8 cellular contexts compared by ENCODE assay signal in the genomic region with DNA sequence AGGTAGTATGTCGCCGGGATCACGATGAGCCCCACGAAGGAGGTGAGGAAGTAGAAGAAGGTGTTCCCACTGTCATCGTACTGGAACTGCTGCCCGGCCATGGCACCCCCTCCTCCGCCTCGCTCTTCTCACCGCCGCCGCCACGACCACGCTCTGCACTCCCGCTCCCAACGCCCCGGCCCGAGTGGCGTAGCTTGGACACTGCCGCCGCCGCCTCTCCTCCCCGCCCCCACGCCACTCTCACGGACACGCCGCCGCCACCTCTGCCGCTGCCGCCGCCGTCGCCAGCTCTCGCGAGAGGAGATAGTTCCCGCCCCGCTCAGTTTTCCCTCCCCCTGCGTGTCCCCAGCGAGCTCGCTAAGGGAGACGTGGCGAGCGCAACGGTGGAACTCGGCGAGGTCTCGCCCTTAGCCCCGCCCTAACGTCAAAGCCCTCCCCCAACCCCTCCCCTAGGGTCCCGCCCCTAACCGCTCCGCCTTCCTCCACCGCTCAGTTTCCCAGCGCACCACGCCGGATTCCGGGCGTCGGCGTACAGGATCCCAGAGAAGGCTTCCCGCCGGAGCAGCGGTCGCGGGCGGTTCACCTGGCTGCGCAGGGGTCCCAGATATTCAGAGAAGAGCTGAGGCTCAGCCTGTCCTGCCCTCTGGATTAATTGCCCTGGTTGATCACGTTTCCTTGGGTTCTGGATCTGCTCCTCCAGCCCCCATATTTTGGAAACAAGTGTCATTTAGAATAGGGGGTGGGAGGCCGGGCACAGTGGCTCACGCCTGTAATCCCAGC. TPM values are rescaled to one million over a fixed set of nuclear protein-coding genes. Genes with fewer than 3 reads are reported as not detected.
DNase-seq lines count a peak whose midpoint lies in the region; ATAC-seq and TF ChIP-seq lines count a peak whose summit lies in the region.

A gene with protein sequence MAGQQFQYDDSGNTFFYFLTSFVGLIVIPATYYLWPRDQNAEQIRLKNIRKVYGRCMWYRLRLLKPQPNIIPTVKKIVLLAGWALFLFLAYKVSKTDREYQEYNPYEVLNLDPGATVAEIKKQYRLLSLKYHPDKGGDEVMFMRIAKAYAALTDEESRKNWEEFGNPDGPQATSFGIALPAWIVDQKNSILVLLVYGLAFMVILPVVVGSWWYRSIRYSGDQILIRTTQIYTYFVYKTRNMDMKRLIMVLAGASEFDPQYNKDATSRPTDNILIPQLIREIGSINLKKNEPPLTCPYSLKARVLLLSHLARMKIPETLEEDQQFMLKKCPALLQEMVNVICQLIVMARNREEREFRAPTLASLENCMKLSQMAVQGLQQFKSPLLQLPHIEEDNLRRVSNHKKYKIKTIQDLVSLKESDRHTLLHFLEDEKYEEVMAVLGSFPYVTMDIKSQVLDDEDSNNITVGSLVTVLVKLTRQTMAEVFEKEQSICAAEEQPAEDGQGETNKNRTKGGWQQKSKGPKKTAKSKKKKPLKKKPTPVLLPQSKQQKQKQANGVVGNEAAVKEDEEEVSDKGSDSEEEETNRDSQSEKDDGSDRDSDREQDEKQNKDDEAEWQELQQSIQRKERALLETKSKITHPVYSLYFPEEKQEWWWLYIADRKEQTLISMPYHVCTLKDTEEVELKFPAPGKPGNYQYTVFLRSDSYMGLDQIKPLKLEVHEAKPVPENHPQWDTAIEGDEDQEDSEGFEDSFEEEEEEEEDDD (minus strand): TSS at position 300 of the 780 bp plus-strand sequence. CDS start 199 bp downstream, at position 101.

- H3K27me3 Mint-ChIP-seq in T-helper 17 cell, result no peaks in the 10 kb centered on the region

- peaks cover 7% of the 10 kb centered on the region for H3K36me3 Mint-ChIP-seq in T-helper 17 cell (ENCODE audit: low read depth)

- ATAC-seq in GM18499 (IDR thresholded peaks at IDR 0.05; ENCODE audit: insufficient read depth, unreplicated experiment) (peak; percentile 78), HG02938 (IDR thresholded peaks at IDR 0.05; ENCODE audit: unreplicated experiment) (peak; percentile 91), T-helper 17 cell (peak; percentile 98), psoas muscle (peak; percentile 98 to 99 (median 99))

- H3K9me3 ChIP-seq in T-helper 17 cell (ENCODE audit: control insufficient read depth, low read length, poor library complexity, severe bottlenecking) (no peaks in the 10 kb centered on the region), left ventricle myocardium inferior (replicated peaks) (no peaks in the 10 kb centered on the region), psoas muscle (no peaks in the 10 kb centered on the region)

- H3K27ac Mint-ChIP-seq in T-helper 17 cell, result peak within 1 kb of the TSS; percentile 99

- intact Hi-C loops in left ventricle myocardium inferior (cut with micrococcal nuclease), result no loop called here
- intact Hi-C loops in psoas muscle (cut with DNase I), result no loop called here

- H3K4me1 ChIP-seq in left ventricle myocardium inferior (peaks cover 46% of the 10 kb centered on the region), psoas muscle (peaks cover 25% of the 10 kb centered on the region), urinary bladder (ENCODE audit: insufficient read depth) (no peaks in the 10 kb centered on the region)

- peak within 1 kb of the TSS; percentile 100 for H3K4me3 Mint-ChIP-seq in T-helper 17 cell

- TF ChIP-seq CTCF in left ventricle myocardium inferior (IDR thresholded peaks at IDR 0.05; ENCODE audit: borderline replicate concordance) (no peak), psoas muscle (IDR thresholded peaks at IDR 0.05) (no peak)

- H3K36me3 ChIP-seq in left ventricle myocardium inferior, result no peaks in the 10 kb centered on the region
- no peaks in the 10 kb centered on the region for H3K36me3 ChIP-seq in psoas muscle (ENCODE audit: insufficient read depth in 1 of 2, low read depth in 1 of 2)
- no peaks in the 10 kb centered on the region for H3K36me3 ChIP-seq in urinary bladder (ENCODE audit: insufficient read depth)

- H3K4me3 ChIP-seq in left ventricle myocardium inferior, result peak within 1 kb of the TSS; percentile 88
- peak within 1 kb of the TSS; percentile 96 for H3K4me3 ChIP-seq in psoas muscle
- peak within 1 kb of the TSS; percentile 89 for H3K4me3 ChIP-seq in urinary bladder (ENCODE audit: low read depth, low read length)

- no peaks in the 10 kb centered on the region for H3K27me3 ChIP-seq in left ventricle myocardium inferior (ENCODE audit: low read depth)
- no peaks in the 10 kb centered on the region for H3K27me3 ChIP-seq in psoas muscle (ENCODE audit: insufficient read depth in 3 of 3, low read length in 2 of 3)

- H3K27ac ChIP-seq in left ventricle myocardium inferior (replicated peaks) (peak within 1 kb of the TSS; percentile 95), psoas muscle (peak within 1 kb of the TSS; percentile 94), urinary bladder (ENCODE audit: low read depth) (peak within 1 kb of the TSS; percentile 69)

- DNase-seq in NCI-H187 (lab: John Stamatoyannopoulos, UW) (peak; percentile 88 to 92), T-helper 17 cell (peak; percentile 93 to 97 (median 96)), amygdala (lab: John Stamatoyannopoulos, UW) (peak; percentile 49 to 98 (median 95)), left ventricle myocardium inferior (peak; percentile 97), psoas muscle (peak; percentile 97 to 99)

- H3K4me1 Mint-ChIP-seq in T-helper 17 cell, result peaks cover 20% of the 10 kb centered on the region

- WGBS in psoas muscle, 3 donors, result 0 to 1% (median 1%) methylated on average over 44 to 69 of the region's 69 CpGs
- WGBS in urinary bladder, result under 1% methylated on average over 69 of the region's 69 CpGs

RNA-seq across cellular contexts. Expression of the gene that starts here (rescaled TPM):
- total RNA-seq in T-helper 17 cell (10 to 100 TPM; 76.6 to 86.7 TPM), left ventricle myocardium inferior (55.0 TPM), psoas muscle (10 to 100 TPM; 21.8 to 53.8 (median 41.3) TPM), urinary bladder (85.4 TPM)
- polyA plus RNA-seq in psoas muscle (10 to 100 TPM; 15.1 to 23.2 (median 18.5) TPM), urinary bladder (28.2 TPM)

Comparison
In these comparisons a context has a peak if more than half of its experiments do, and no peak if none do; other contexts are left out.
1. Peak in every context shown above with its lines: DNase-seq, ATAC-seq, H3K4me3 ChIP-seq and H3K27ac ChIP-seq.